Comparison of ENCODE assay signal across 19 cellular contexts in the genomic region with DNA sequence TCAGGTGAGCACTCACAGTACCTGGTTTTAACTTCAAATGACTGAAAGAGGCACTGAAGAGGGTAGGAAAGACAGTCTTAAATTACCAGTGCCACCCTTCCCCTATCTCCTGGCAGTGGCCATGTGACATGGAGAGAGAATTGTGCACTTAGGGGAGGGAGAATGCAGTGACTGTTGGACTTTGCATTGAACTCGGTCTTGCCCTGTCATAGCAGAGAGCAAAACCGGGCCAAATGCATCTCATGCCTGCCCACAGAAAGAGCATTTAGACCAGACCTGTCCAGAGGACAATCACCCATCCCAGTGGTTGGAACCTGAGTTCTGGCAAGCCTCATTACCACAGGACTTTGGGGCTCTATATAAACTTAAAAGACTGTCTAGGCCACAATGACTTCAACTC.
DNase-seq lines count a peak whose midpoint lies in the region; ATAC-seq, FAIRE-seq and TF ChIP-seq lines count a peak whose summit lies in the region.
"Had no signal": no experiment of that assay in that cellular context is flagged by ENCODE, and none has a peak within 500 bp of the region (broad histone marks: within the 10 kb centered on the region; RNA-seq: fewer than 3 reads in every experiment).

No MANE protein-coding gene starts in this region.

- peak; percentile 97 for ATAC-seq in left lobe of liver
- ATAC-seq in GM19324 (IDR thresholded peaks at IDR 0.05; ENCODE audit: low FRiP score, unreplicated experiment): no peak
- ATAC-seq: A549; CD8-positive, alpha-beta T cell had no signal

- no peak for FAIRE-seq in small intestine (lab: Jason Lieb, UNC)
- FAIRE-seq: A549, D721Med, GM12891, GM19239 had no signal

- peaks cover 0 to 3% (median 0%) of the 10 kb centered on the region in 4 donors for H3K4me1 ChIP-seq in liver (ENCODE audit: control insufficient read depth in 4 of 4, insufficient read depth in 4 of 4, low read length in 3 of 4)
- no peaks in the 10 kb centered on the region for H3K4me1 ChIP-seq in small intestine (ENCODE audit: control insufficient read depth in 2 of 2, insufficient read depth in 1 of 2, low read depth in 1 of 2, low read length in 1 of 2)
- H3K4me1 ChIP-seq: A549, Caco-2 had no signal

- no peak overlapping the region for H3K27ac ChIP-seq in liver (ENCODE audit: low read depth in 1 of 2, low read length in 2 of 2)
- H3K27ac ChIP-seq in small intestine (ENCODE audit: low read depth in 1 of 2, low read length in 1 of 2): no peak overlapping the region
- H3K27ac ChIP-seq: 22Rv1; A549; BLaER1 treated with 17β-estradiol and CSF1 and Interleukin-3, amounts not matched to agents 10 nM and 100 nM; C4-2B had no signal

- peaks cover 2 to 15% (median 5%) of the 10 kb centered on the region in 4 donors for H3K36me3 ChIP-seq in liver (ENCODE audit: control insufficient read depth in 4 of 4, insufficient read depth in 3 of 4, low read depth in 1 of 4, low read length in 3 of 4)
- no peaks in the 10 kb centered on the region for H3K36me3 ChIP-seq in small intestine (ENCODE audit: control insufficient read depth in 2 of 2, insufficient read depth in 2 of 2, low read length in 2 of 2)

- H3K4me3 ChIP-seq in liver (ENCODE audit: low read depth in 1 of 3, low read length in 3 of 3): no peak overlapping the region
- H3K4me3 ChIP-seq in small intestine (ENCODE audit: low read depth in 1 of 2, low read length in 2 of 2): no peak overlapping the region
- H3K4me3 ChIP-seq: A549; BLaER1 treated with 17β-estradiol and CSF1 and Interleukin-3, amounts not matched to agents 10 nM and 100 nM had no signal

- DNase-seq in left lobe of liver (ENCODE audit: low spot score) (peak; percentile 67), small intestine (peak; percentile 10)
- no peak for DNase-seq in stimulated activated CD4-positive, alpha-beta T cell treated with anti-CD3 and anti-CD28 coated beads, Interleukin-1b, Interleukin-23, amount 100 ng/mL, for 48 hours
- DNase-seq: AML-193; Caco-2; Calu3; CD4-positive, alpha-beta T cell; CD8-positive, alpha-beta T cell; DMS79 treated with DMSO at 0.1 percent for 48 hours; GF-D8 had no signal

- peak in 1 of 2 donors; percentile 24 for TF ChIP-seq RAD21 in liver (IDR thresholded peaks at IDR 0.05)

- no peak overlapping the region for H3K9ac ChIP-seq in liver (ENCODE audit: low read depth in 1 of 2, low read length in 2 of 2)
- H3K9ac ChIP-seq: BLaER1 treated with 17β-estradiol and CSF1 and Interleukin-3, amounts not matched to agents 10 nM and 100 nM had no signal

- H3K27me3 ChIP-seq in liver (ENCODE audit: control insufficient read depth in 4 of 4, insufficient read depth in 4 of 4, low read length in 3 of 4) (no peaks in the 10 kb centered on the region), small intestine (ENCODE audit: control insufficient read depth in 2 of 2, insufficient read depth in 2 of 2, low read length in 2 of 2) (no peaks in the 10 kb centered on the region)
- H3K27me3 ChIP-seq: BLaER1 treated with 17β-estradiol and CSF1 and Interleukin-3, amounts not matched to agents 10 nM and 100 nM had no signal

- WGBS in liver: 38% methylated on average over 2 of the region's 2 CpGs
- WGBS in small intestine, 3 donors: 77 to 84% (median 78%) methylated on average over 2 of the region's 2 CpGs

- no peak for TF ChIP-seq CTCF in liver (IDR thresholded peaks at IDR 0.05; ENCODE audit: low read depth, low read length, missing input control)

- no peaks in the 10 kb centered on the region for H3K9me3 ChIP-seq in liver (ENCODE audit: control insufficient read depth in 4 of 4, low read length in 3 of 4)
- H3K9me3 ChIP-seq in small intestine (ENCODE audit: control insufficient read depth, low read depth): no peaks in the 10 kb centered on the region
- H3K9me3 ChIP-seq: A549, Caco-2 had no signal

TF ChIP-seq in liver, 16 proteins besides CTCF, POLR2A, EP300 and RAD21:
- TF ChIP-seq HNF4A (conservative IDR thresholded peaks at IDR 0.05) (peak; percentile 84 to 94), FOXA2 (IDR thresholded peaks at IDR 0.05) (no peak), HNF4G (IDR thresholded peaks at IDR 0.05) (peak; percentile 82), ZBTB33 (IDR thresholded peaks at IDR 0.05) (peak; percentile 26), SP1 (IDR thresholded peaks at IDR 0.05) (peak; percentile 83), GABPA (IDR thresholded peaks at IDR 0.05 in 1 of 2, conservative IDR thresholded peaks at IDR 0.05 in 1 of 2) (no peak), JUND (IDR thresholded peaks at IDR 0.05) (peak in 1 of 2 donors; percentile 46), RXRA (IDR thresholded peaks at IDR 0.05) (peak; percentile 60 to 77)
- TF ChIP-seq, protein P1, sequence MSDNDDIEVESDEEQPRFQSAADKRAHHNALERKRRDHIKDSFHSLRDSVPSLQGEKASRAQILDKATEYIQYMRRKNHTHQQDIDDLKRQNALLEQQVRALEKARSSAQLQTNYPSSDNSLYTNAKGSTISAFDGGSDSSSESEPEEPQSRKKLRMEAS (IDR thresholded peaks at IDR 0.05): no peak
- TF ChIP-seq, protein P2, sequence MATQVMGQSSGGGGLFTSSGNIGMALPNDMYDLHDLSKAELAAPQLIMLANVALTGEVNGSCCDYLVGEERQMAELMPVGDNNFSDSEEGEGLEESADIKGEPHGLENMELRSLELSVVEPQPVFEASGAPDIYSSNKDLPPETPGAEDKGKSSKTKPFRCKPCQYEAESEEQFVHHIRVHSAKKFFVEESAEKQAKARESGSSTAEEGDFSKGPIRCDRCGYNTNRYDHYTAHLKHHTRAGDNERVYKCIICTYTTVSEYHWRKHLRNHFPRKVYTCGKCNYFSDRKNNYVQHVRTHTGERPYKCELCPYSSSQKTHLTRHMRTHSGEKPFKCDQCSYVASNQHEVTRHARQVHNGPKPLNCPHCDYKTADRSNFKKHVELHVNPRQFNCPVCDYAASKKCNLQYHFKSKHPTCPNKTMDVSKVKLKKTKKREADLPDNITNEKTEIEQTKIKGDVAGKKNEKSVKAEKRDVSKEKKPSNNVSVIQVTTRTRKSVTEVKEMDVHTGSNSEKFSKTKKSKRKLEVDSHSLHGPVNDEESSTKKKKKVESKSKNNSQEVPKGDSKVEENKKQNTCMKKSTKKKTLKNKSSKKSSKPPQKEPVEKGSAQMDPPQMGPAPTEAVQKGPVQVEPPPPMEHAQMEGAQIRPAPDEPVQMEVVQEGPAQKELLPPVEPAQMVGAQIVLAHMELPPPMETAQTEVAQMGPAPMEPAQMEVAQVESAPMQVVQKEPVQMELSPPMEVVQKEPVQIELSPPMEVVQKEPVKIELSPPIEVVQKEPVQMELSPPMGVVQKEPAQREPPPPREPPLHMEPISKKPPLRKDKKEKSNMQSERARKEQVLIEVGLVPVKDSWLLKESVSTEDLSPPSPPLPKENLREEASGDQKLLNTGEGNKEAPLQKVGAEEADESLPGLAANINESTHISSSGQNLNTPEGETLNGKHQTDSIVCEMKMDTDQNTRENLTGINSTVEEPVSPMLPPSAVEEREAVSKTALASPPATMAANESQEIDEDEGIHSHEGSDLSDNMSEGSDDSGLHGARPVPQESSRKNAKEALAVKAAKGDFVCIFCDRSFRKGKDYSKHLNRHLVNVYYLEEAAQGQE (IDR thresholded peaks at IDR 0.05): no peak
